In the genomic region with DNA sequence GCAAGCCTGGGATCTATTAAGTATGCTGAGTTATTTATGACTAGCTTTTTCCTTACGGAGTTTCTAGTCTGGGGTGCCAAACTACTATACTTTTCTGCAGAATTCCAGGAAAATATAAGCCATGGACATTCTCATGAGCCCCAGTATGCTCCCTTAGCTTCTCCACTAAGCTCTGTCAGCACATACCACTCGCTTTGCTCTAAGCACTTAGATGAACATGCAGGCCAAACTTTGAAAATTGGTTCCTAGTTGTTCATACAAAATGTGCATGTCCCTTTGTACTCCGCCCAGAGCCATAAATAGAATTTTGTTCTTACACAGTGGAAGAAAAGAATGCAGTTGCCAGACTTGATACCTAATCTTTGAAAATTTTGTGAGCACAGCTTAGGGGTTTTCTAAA, we compare ENCODE assay signal across 22 cellular contexts.
"Had no signal": no experiment of that assay in that cellular context is flagged by ENCODE, and none has a peak within 500 bp of the region (broad histone marks: within the 10 kb centered on the region; RNA-seq: fewer than 3 reads in every experiment).

No MANE protein-coding gene starts in this region.

- H3K27me3 ChIP-seq: breast epithelium, heart right ventricle, right lobe of liver, transverse colon had no signal

- H3K9ac ChIP-seq: parathyroid adenoma had no signal

- H3K4me3 ChIP-seq: breast epithelium, heart right ventricle, lung, right lobe of liver, transverse colon had no signal

- H3K79me2 ChIP-seq: parathyroid adenoma had no signal

- H3K36me3 Mint-ChIP-seq: activated naive CD8-positive, alpha-beta T cell; natural killer cell treated with Interleukin-12 subunit alpha and Interleukin-12 subunit beta and Interleukin-15 and Interleukin-18, amount 100 ng/mL, for 72 hours; stimulated activated memory B cell treated with anti-CD40 and anti-IgM and Interleukin-4, amounts not matched to agents 10 μg/mL and 1 μg/mL and 100 μg/mL, for 72 hours had no signal

- H3K27ac ChIP-seq: breast epithelium, parathyroid adenoma, right lobe of liver, transverse colon had no signal

- H2AFZ ChIP-seq: parathyroid adenoma had no signal

- DNase-seq: activated CD4-positive, alpha-beta T cell treated with anti-CD3 and anti-CD28 coated beads for 4 hours; activated CD4-positive, alpha-beta T cell treated with anti-CD3 and anti-CD28 coated beads, Interleukin-2, amount 50 U/mL, for 48 hours; activated CD4-positive, CD25-positive, alpha-beta regulatory T cell; activated CD8-positive, alpha-beta memory T cell treated with anti-CD3 and anti-CD28 coated beads, Interleukin-2, amount 50 U/mL, for 48 hours; activated naive CD4-positive, alpha-beta T cell; activated T-cell treated with anti-CD3 and anti-CD28 coated beads, Interleukin-2, amount 50 U/mL, for 4 hours; cortex of kidney; erythroblast; heart right ventricle; kidney; right lobe of liver; small intestine; stimulated activated CD4-positive, alpha-beta T cell treated with anti-CD3 and anti-CD28 coated beads, Interleukin-15, amount 100 ng/mL, for 24 hours; transverse colon had no signal

- H3K36me3 ChIP-seq: breast epithelium, heart right ventricle, right lobe of liver, transverse colon had no signal

- H3K4me3 Mint-ChIP-seq: activated naive CD8-positive, alpha-beta T cell; activated T-cell treated with anti-CD3 and anti-CD28 coated beads, Interleukin-2, amount 50 U/mL, for 4 hours; natural killer cell treated with Interleukin-12 subunit alpha and Interleukin-12 subunit beta and Interleukin-15 and Interleukin-18, amount 100 ng/mL, for 72 hours; stimulated activated memory B cell treated with anti-CD40 and anti-IgM and Interleukin-4, amounts not matched to agents 10 μg/mL and 1 μg/mL and 100 μg/mL, for 72 hours; T-helper 1 cell treated with Interleukin-12 subunit alpha and Interleukin-12 subunit beta and Interleukin-4 antibody, amounts not matched to agents 30 μg/mL and 1 μg/mL, for 36 hours had no signal

- H3K9me3 Mint-ChIP-seq: activated T-cell treated with anti-CD3 and anti-CD28 coated beads, Interleukin-2, amount 50 U/mL, for 4 hours; activated T-helper 2 cell treated with anti-CD3 and anti-CD28 coated beads, Interferon-gamma antibody, Interleukin-2, Interleukin-4, amounts not matched to agents 10 μg/mL and 5 μg/mL and 100 μg/mL, durations not matched to agents 14 hours and 24 hours and 36 hours; natural killer cell treated with Interleukin-12 subunit alpha and Interleukin-12 subunit beta and Interleukin-15 and Interleukin-18, amount 100 ng/mL, for 72 hours; stimulated activated memory B cell treated with anti-CD40 and anti-IgM and Interleukin-4, amounts not matched to agents 10 μg/mL and 1 μg/mL and 100 μg/mL, for 72 hours; T-helper 1 cell treated with Interleukin-12 subunit alpha and Interleukin-12 subunit beta and Interleukin-4 antibody, amounts not matched to agents 30 μg/mL and 1 μg/mL, for 36 hours had no signal

- H3K27ac Mint-ChIP-seq: activated naive CD8-positive, alpha-beta T cell; activated T-helper 2 cell treated with anti-CD3 and anti-CD28 coated beads, Interferon-gamma antibody, Interleukin-2, Interleukin-4, amounts not matched to agents 10 μg/mL and 5 μg/mL and 100 μg/mL, durations not matched to agents 14 hours and 24 hours and 36 hours; natural killer cell treated with Interleukin-12 subunit alpha and Interleukin-12 subunit beta and Interleukin-15 and Interleukin-18, amount 100 ng/mL, for 72 hours; stimulated activated memory B cell treated with anti-CD40 and anti-IgM and Interleukin-4, amounts not matched to agents 10 μg/mL and 1 μg/mL and 100 μg/mL, for 72 hours; T-helper 1 cell treated with Interleukin-12 subunit alpha and Interleukin-12 subunit beta and Interleukin-4 antibody, amounts not matched to agents 30 μg/mL and 1 μg/mL, for 36 hours had no signal

- H3K9me3 ChIP-seq: breast epithelium, heart right ventricle, right lobe of liver, transverse colon had no signal

- H3K4me1 ChIP-seq: breast epithelium, parathyroid adenoma had no signal

- H3K4me1 Mint-ChIP-seq: stimulated activated memory B cell treated with anti-CD40 and anti-IgM and Interleukin-4, amounts not matched to agents 10 μg/mL and 1 μg/mL and 100 μg/mL, for 72 hours had no signal

- ATAC-seq: activated T-cell treated with anti-CD3 and anti-CD28 coated beads, Interleukin-2, amount 50 U/mL, for 4 hours; natural killer cell treated with Interleukin-12 subunit alpha and Interleukin-12 subunit beta and Interleukin-15 and Interleukin-18, amount 100 ng/mL, for 72 hours; right lobe of liver; stimulated activated memory B cell treated with anti-CD40 and anti-IgM and Interleukin-4, amounts not matched to agents 10 μg/mL and 1 μg/mL and 100 μg/mL, for 72 hours had no signal
